ENCODE assay signal across 8 cellular contexts in the genomic region with DNA sequence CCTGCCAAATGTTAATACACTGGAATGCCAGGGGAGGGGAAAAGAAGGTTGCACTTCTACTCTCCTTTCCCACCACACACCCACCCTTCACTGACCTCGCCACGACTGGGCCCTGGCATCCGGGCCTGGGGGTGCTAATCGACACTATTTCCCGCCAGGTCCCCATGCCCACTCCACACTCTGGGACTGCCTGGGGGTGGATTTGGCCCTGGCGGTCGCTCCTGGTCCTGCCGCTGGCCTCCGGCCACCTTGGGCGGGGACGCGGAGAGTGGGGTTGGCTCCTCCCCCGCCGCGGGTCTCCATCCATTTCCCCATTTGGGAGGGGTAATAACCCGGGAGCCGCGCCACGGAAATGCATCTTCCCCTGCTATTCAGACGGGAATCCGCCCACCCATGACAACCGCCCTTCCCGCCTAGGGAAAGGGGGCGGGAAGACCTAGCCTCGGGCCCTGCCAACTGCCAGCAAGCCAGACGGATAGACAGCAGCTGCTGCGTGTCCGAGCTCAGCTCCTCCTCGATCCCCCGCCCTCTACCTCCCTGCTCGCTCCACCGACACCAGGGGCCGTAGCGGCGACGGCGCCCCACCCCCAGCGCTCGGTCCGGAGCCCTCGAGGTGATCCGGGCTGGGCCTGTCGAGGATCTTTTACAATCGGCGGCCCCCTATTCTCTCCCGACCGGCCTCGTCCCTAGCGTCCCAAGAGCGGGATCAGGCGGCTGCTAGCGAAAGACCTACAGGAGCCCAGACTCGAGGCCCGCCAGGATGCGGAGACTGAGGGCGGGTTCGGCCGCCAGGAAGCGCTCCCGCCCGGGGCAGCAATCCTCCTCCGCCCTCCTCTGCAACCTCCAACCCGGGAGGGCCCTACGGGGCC.
A peak's percentile ranks its signal among the peaks of the same experiment; 100 is the strongest.
DNase-seq lines count a peak whose midpoint lies in the region; ATAC-seq and TF ChIP-seq lines count a peak whose summit lies in the region.

No MANE protein-coding gene starts in this region.

- ATAC-seq in GM18511 (IDR thresholded peaks at IDR 0.05; ENCODE audit: unreplicated experiment) (peak; percentile 67), HG02981 (IDR thresholded peaks at IDR 0.05; ENCODE audit: unreplicated experiment) (peak; percentile 70), left colon (peak; percentile 80)

- peaks cover 14% of the 10 kb centered on the region for H3K4me1 ChIP-seq in ACC112 (ENCODE audit: control insufficient read depth, insufficient read depth, low read length, unreplicated experiment)

- no peaks in the 10 kb centered on the region for H3K79me2 ChIP-seq in ACC112 (ENCODE audit: control insufficient read depth, insufficient read depth, low read length, unreplicated experiment)

- H3K27me3 ChIP-seq in ACC112 (ENCODE audit: insufficient read depth, low read length) = no peaks in the 10 kb centered on the region
- H3K27me3 ChIP-seq in dorsolateral prefrontal cortex = peaks cover 0 to 83% (median 19%) of the 10 kb centered on the region in 45 donors

- H3K36me3 ChIP-seq in ACC112 (ENCODE audit: insufficient read depth, low read length) = no peaks in the 10 kb centered on the region

- H2AFZ ChIP-seq in ACC112 (ENCODE audit: low read length, unreplicated experiment) = peak overlapping the region; percentile 46

- peak in 14 of 56 donors; percentile 6 to 40 (median 18) for TF ChIP-seq CTCF in dorsolateral prefrontal cortex (IDR thresholded peaks at IDR 0.05 in 54 of 56, conservative IDR thresholded peaks at IDR 0.05 in 2 of 56; ENCODE audit: low read depth in 1 of 56, partially characterized antibody in 56 of 56)

- H3K4me3 ChIP-seq in ACC112 (ENCODE audit: low read depth, low read length) (peak overlapping the region; percentile 77), dorsolateral prefrontal cortex (peak overlapping the region; percentile 36 to 72 (median 56))

- intact Hi-C loops in dorsolateral prefrontal cortex (cut with DNase I) (loop anchor here in 1 of 2 donors (5.0 kb wide), 1 partner anchor 154 kb away; no protein-coding TSS in a partner anchor), left colon (cut with DNase I, micrococcal nuclease) (loop anchor here in 1 of 2 donors (5.0 kb wide), 1 partner anchor 154 kb away; no protein-coding TSS in a partner anchor)

- H3K27ac ChIP-seq in ACC112 (ENCODE audit: low read depth, low read length) (peak overlapping the region; percentile 86), dorsolateral prefrontal cortex (peak overlapping the region in 55 of 59 donors; percentile 38 to 87 (median 76))

- peak; percentile 88 for DNase-seq in NCI-H2227 (lab: John Stamatoyannopoulos, UW; ENCODE audit: unreplicated experiment)
- peak; percentile 6 to 13 for DNase-seq in activated CD4-positive, alpha-beta T cell treated with anti-CD3 and anti-CD28 coated beads for 4 hours
- DNase-seq in dorsolateral prefrontal cortex = peak; percentile 31 to 72 (median 64)
- peak; percentile 70 to 84 for DNase-seq in left colon
- DNase-seq in stimulated activated CD4-positive, alpha-beta T cell treated with anti-CD3 and anti-CD28 coated beads, Interleukin-12 subunit alpha, Interleukin-12 subunit beta, amount 100 ng/mL, for 4 hours = peak; percentile 6

Comparison
In these comparisons a context has a peak if more than half of its experiments do, and no peak if none do; other contexts are left out.
1. Peak in every context shown above with its lines: DNase-seq, ATAC-seq, H3K4me3 ChIP-seq and H3K27ac ChIP-seq.
2. DNase-seq: peak in every context shown above with its lines; median percentile 88 in NCI-H2227; 77 in left colon; 64 in dorsolateral prefrontal cortex; 10 in activated CD4-positive, alpha-beta T cell treated with anti-CD3 and anti-CD28 coated beads for 4 hours; 6 in stimulated activated CD4-positive, alpha-beta T cell treated with anti-CD3 and anti-CD28 coated beads, Interleukin-12 subunit alpha, Interleukin-12 subunit beta, amount 100 ng/mL, for 4 hours.